25 cellular contexts compared by ENCODE assay signal in the genomic region with DNA sequence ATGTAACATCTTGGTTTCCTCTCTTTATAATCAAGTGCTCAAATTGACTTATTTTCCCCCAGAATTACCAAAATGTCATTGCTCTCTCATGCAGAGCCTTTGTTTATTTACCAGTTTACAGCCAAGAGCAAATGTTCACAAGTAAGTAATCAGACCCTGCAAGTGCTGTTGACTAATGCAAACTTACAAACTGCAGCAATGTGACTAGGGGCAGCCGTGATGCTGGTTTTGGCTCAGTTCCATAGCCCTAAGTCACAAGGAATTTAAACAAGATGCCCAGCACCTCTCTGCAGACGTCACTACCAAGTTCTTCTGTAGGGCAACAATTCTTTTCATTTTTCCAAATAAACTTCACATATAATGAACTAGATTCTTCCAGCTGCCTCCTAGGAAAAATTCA.
A peak's percentile ranks its signal among the peaks of the same experiment; 100 is the strongest.
DNase-seq lines count a peak whose midpoint lies in the region; ATAC-seq and TF ChIP-seq lines count a peak whose summit lies in the region.
"Had no signal": no experiment of that assay in that cellular context is flagged by ENCODE, and none has a peak within 500 bp of the region (broad histone marks: within the 10 kb centered on the region; RNA-seq: fewer than 3 reads in every experiment).

No MANE protein-coding gene starts in this region.

- no peak for TF ChIP-seq EP300 in gastroesophageal sphincter (IDR thresholded peaks at IDR 0.05)

- no peak overlapping the region for H3K4me3 ChIP-seq in astrocyte of the spinal cord (ENCODE audit: low read depth, low read length)
- no peak overlapping the region for H3K4me3 ChIP-seq in mesodermal cell (ENCODE audit: extremely low read depth, insufficient read depth, low read length, poor library complexity, severe bottlenecking)
- H3K4me3 ChIP-seq in gastroesophageal sphincter: no peak overlapping the region
- H3K4me3 ChIP-seq: hepatocyte, mucosa of descending colon, right lobe of liver had no signal

- in situ Hi-C loops in astrocyte of the spinal cord (cut with HindIII; ENCODE audit: low sequenced_read_pairs): no loop called here

- 84 to 93% methylated on average over 2 of the region's 2 CpGs for WGBS in mesodermal cell (ENCODE audit: insufficient coverage in 2 of 2), 2 experiments
- 6% methylated on average over 2 of the region's 2 CpGs for WGBS in gastroesophageal sphincter (ENCODE audit: low coverage in 1 of 2), 2 donors

- no peaks in the 10 kb centered on the region for H3K4me1 ChIP-seq in mesodermal cell (ENCODE audit: control insufficient read depth, insufficient read depth, low read length, poor library complexity, severe bottlenecking)
- no peaks in the 10 kb centered on the region for H3K4me1 ChIP-seq in gastroesophageal sphincter
- H3K4me1 ChIP-seq: parathyroid adenoma, right lobe of liver had no signal

- H3K27me3 ChIP-seq in gastroesophageal sphincter: no peaks in the 10 kb centered on the region
- H3K27me3 ChIP-seq: hepatocyte, right lobe of liver had no signal

- ATAC-seq in gastroesophageal sphincter: no peak
- ATAC-seq: activated T-helper 17 cell treated with anti-CD3 and anti-CD28 coated beads, Interleukin-2, amount 50 U/mL, for 72 hours; mucosa of descending colon; right lobe of liver; T-helper 17 cell had no signal

- peak overlapping the region; percentile 4 for H3K27ac ChIP-seq in mesodermal cell (ENCODE audit: low read depth, low read length, severe bottlenecking)
- H3K27ac ChIP-seq in gastroesophageal sphincter: no peak overlapping the region
- H3K27ac ChIP-seq: hepatocyte, parathyroid adenoma, right lobe of liver, WERI-Rb-1 had no signal

- peak; percentile 38 for DNase-seq in DMS53 (lab: John Stamatoyannopoulos, UW)
- DNase-seq in DMS53 treated with DMSO at 0.1 percent for 48 hours (lab: John Stamatoyannopoulos, UW; ENCODE audit: unreplicated experiment): no peak
- peak; percentile 39 for DNase-seq in NCI-H82 (lab: John Stamatoyannopoulos, UW)
- DNase-seq in astrocyte of the spinal cord (ENCODE audit: low read depth, low spot score): peak; percentile 19
- DNase-seq in GOT3 (lab: John Stamatoyannopoulos, UW): no peak
- DNase-seq in NCI-H187 (lab: John Stamatoyannopoulos, UW): no peak
- DNase-seq: 8988T; activated CD8-positive, alpha-beta memory T cell treated with anti-CD3 and anti-CD28 coated beads, Interleukin-2, amount 50 U/mL, for 4 hours; activated naive CD8-positive, alpha-beta T cell treated with anti-CD3 and anti-CD28 coated beads for 36 hours; HFFc6; mucosa of descending colon; NCI-H2107; nephron progenitor cell; OCI-M1; right lobe of liver; SIG-M5; stimulated activated CD4-positive, alpha-beta T cell treated with anti-CD3 and anti-CD28 coated beads, Interleukin-15, amount 100 ng/mL, for 24 hours; stimulated activated CD8-positive, alpha-beta memory T cell treated with anti-CD3 and anti-CD28 coated beads, Interleukin-4, amount 100 ng/mL, for 48 hours; T-helper 17 cell; WERI-Rb-1 had no signal

- H3K9me3 ChIP-seq in mesodermal cell (ENCODE audit: control insufficient read depth, low read length) (no peaks in the 10 kb centered on the region), gastroesophageal sphincter (no peaks in the 10 kb centered on the region)
- H3K9me3 ChIP-seq: mucosa of descending colon, right lobe of liver had no signal

- no peak for TF ChIP-seq POLR2A in gastroesophageal sphincter (IDR thresholded peaks at IDR 0.05)

- no peak for TF ChIP-seq CTCF in astrocyte of the spinal cord (IDR thresholded peaks at IDR 0.05; ENCODE audit: low read depth, low read length)
- no peak for TF ChIP-seq CTCF in gastroesophageal sphincter (IDR thresholded peaks at IDR 0.05)

- H3K36me3 ChIP-seq in mesodermal cell (ENCODE audit: control insufficient read depth, insufficient read depth, low read length): no peaks in the 10 kb centered on the region
- H3K36me3 ChIP-seq in gastroesophageal sphincter: no peaks in the 10 kb centered on the region
- H3K36me3 ChIP-seq: right lobe of liver, WERI-Rb-1 had no signal

Comparison
In these comparisons a context has a peak if more than half of its experiments do, and no peak if none do; other contexts are left out.
1. DNase-seq: peak in DMS53 (single experiment), NCI-H82 (single experiment) and astrocyte of the spinal cord (single experiment); none in DMS53 treated with DMSO at 0.1 percent for 48 hours (single experiment), GOT3 (single experiment) and NCI-H187 (0 of 2).